27 cellular contexts compared by ENCODE assay signal in genomic region chrX:114210879-114211278, GRCh38.
DNase-seq lines count a peak whose midpoint lies in the region; ATAC-seq and TF ChIP-seq lines count a peak whose summit lies in the region.
"Had no signal": no experiment of that assay in that cellular context is flagged by ENCODE, and none has a peak within 500 bp of the region (broad histone marks: within the 10 kb centered on the region; RNA-seq: fewer than 3 reads in every experiment).

No MANE protein-coding gene starts in this region.

- no peak overlapping the region for H3K27ac ChIP-seq in spleen
- H3K27ac ChIP-seq: 22Rv1; A549; BLaER1; BLaER1 treated with 17β-estradiol and CSF1 and Interleukin-3, amounts not matched to agents 10 nM and 100 nM; C4-2B had no signal

- no peak for TF ChIP-seq POLR2A in spleen (IDR thresholded peaks at IDR 0.05)

- no peak for ATAC-seq in GM19463 (IDR thresholded peaks at IDR 0.05; ENCODE audit: unreplicated experiment)
- ATAC-seq: A549; CD8-positive, alpha-beta T cell had no signal

- 67 to 91% (median 87%) methylated on average over 1 to 3 of the region's 3 CpGs for WGBS in spleen, 5 donors

- no peaks in the 10 kb centered on the region for H3K27me3 ChIP-seq in spleen (replicated peaks in 1 of 7)
- H3K27me3 ChIP-seq: BE2C had no signal

- no peaks in the 10 kb centered on the region for H3K4me1 ChIP-seq in spleen
- H3K4me1 ChIP-seq: A549; BE2C; BLaER1; BLaER1 treated with 17β-estradiol and CSF1 and Interleukin-3, amounts not matched to agents 10 nM and 100 nM; Caco-2 had no signal

- intact Hi-C loops in spleen (cut with DNase I; ENCODE audit: low total_unique reads), result no loop called here

- no peak for TF ChIP-seq CTCF in spleen (IDR thresholded peaks at IDR 0.05 in 8 of 11, conservative IDR thresholded peaks at IDR 0.05 in 3 of 11)

- no peak overlapping the region for H3K4me3 ChIP-seq in spleen
- H3K4me3 ChIP-seq: A549; BLaER1; BLaER1 treated with 17β-estradiol and CSF1 and Interleukin-3, amounts not matched to agents 10 nM and 100 nM had no signal

- H3K36me3 ChIP-seq in spleen, result no peaks in the 10 kb centered on the region
- H3K36me3 ChIP-seq: BE2C; BLaER1; BLaER1 treated with 17β-estradiol and CSF1 and Interleukin-3, amounts not matched to agents 10 nM and 100 nM had no signal

- H3K9me3 ChIP-seq in spleen, result no peaks in the 10 kb centered on the region
- H3K9me3 ChIP-seq: A549; BE2C; BLaER1; BLaER1 treated with 17β-estradiol and CSF1 and Interleukin-3, amounts not matched to agents 10 nM and 100 nM; Caco-2 had no signal

- DNase-seq in spleen, result peak; percentile 56
- DNase-seq: 8988T; ACHN; AML-193; BE2C; C1 segment of cervical spinal cord; Caco-2; Calu3; CD4-positive, alpha-beta memory T cell; CD4-positive, alpha-beta T cell; CD4-positive, CD25-positive, alpha-beta regulatory T cell; CD8-positive, alpha-beta memory T cell; CD8-positive, alpha-beta T cell; COR-L47; DMS 273 treated with DMSO at 0.1 percent for 48 hours; DMS153; DMS53; DMS79; DMS79 treated with DMSO at 0.1 percent for 48 hours; DND-41; EL had no signal
